ENCODE assay signal across 13 cellular contexts in genomic region chr7:127250312-127251047, GRCh38. TPM values are rescaled to one million over a fixed set of nuclear protein-coding genes. Genes with fewer than 3 reads are reported as not detected.
A peak's percentile ranks its signal among the peaks of the same experiment; 100 is the strongest.
DNase-seq lines count a peak whose midpoint lies in the region; TF ChIP-seq lines count a peak whose summit lies in the region.
"Had no signal": no experiment of that assay in that cellular context is flagged by ENCODE, and none has a peak within 500 bp of the region (broad histone marks: within the 10 kb centered on the region; RNA-seq: fewer than 3 reads in every experiment).

No MANE protein-coding gene starts in this region.

- H3K9me3 Mint-ChIP-seq in activated naive CD8-positive, alpha-beta T cell (ENCODE audit: low read depth), result no peaks in the 10 kb centered on the region
- H3K9me3 Mint-ChIP-seq in activated naive CD8-positive, alpha-beta T cell treated with anti-CD3 and anti-CD28 coated beads for 36 hours, result no peaks in the 10 kb centered on the region
- H3K9me3 Mint-ChIP-seq in T-helper 2 cell treated with Interferon-gamma antibody and Interleukin-4, amounts not matched to agents 5 μg/mL and 100 μg/mL, for 36 hours, result no peaks in the 10 kb centered on the region
- H3K9me3 Mint-ChIP-seq: activated CD4-positive, alpha-beta memory T cell treated with anti-CD3 and anti-CD28 coated beads, Interleukin-2, amount 10 ng/mL, durations not matched to agents 7 days and 5 days had no signal

- no peaks in the 10 kb centered on the region for H3K9me3 ChIP-seq in suprapubic skin
- H3K9me3 ChIP-seq: adrenal gland, upper lobe of right lung had no signal

- peaks cover 24% of the 10 kb centered on the region for H3K4me1 ChIP-seq in suprapubic skin

- DNase-seq in activated naive CD8-positive, alpha-beta T cell treated with anti-CD3 and anti-CD28 coated beads for 36 hours, result no peak
- DNase-seq in SK-MEL-5 (ENCODE audit: low read depth, low spot score) (peak; percentile 14), fibroblast of the aortic adventitia (ENCODE audit: low read depth) (peak; percentile 0), suprapubic skin (ENCODE audit: low spot score in 2 of 2) (no peak), T-helper 2 cell (no peak)
- DNase-seq in T-helper 2 cell treated with Interferon-gamma antibody and Interleukin-4, amounts not matched to agents 5 μg/mL and 100 μg/mL, for 36 hours (ENCODE audit: low spot score), result no peak
- DNase-seq in stimulated activated CD8-positive, alpha-beta memory T cell treated with anti-CD3 and anti-CD28 coated beads, Interleukin-4, amount 100 ng/mL, for 48 hours, result no peak
- DNase-seq: activated CD4-positive, alpha-beta memory T cell treated with anti-CD3 and anti-CD28 coated beads, Interleukin-2, amount 10 ng/mL, durations not matched to agents 7 days and 5 days; adrenal gland; erythroblast; NCI-H226; upper lobe of right lung had no signal

- no peaks in the 10 kb centered on the region for H3K36me3 ChIP-seq in suprapubic skin
- H3K36me3 ChIP-seq: adrenal gland, upper lobe of right lung had no signal

- H3K4me3 Mint-ChIP-seq in activated naive CD8-positive, alpha-beta T cell, result peak overlapping the region; percentile 8
- no peak overlapping the region for H3K4me3 Mint-ChIP-seq in activated naive CD8-positive, alpha-beta T cell treated with anti-CD3 and anti-CD28 coated beads for 36 hours
- H3K4me3 Mint-ChIP-seq in T-helper 2 cell treated with Interferon-gamma antibody and Interleukin-4, amounts not matched to agents 5 μg/mL and 100 μg/mL, for 36 hours, result no peak overlapping the region
- H3K4me3 Mint-ChIP-seq: activated CD4-positive, alpha-beta memory T cell treated with anti-CD3 and anti-CD28 coated beads, Interleukin-2, amount 10 ng/mL, durations not matched to agents 7 days and 5 days had no signal

- TF ChIP-seq CTCF in fibroblast of the aortic adventitia (IDR thresholded peaks at IDR 0.05; ENCODE audit: insufficient read depth, low read length) (no peak), suprapubic skin (IDR thresholded peaks at IDR 0.05) (no peak)

- H3K27ac Mint-ChIP-seq in activated naive CD8-positive, alpha-beta T cell, result no peak overlapping the region
- H3K27ac Mint-ChIP-seq in activated naive CD8-positive, alpha-beta T cell treated with anti-CD3 and anti-CD28 coated beads for 36 hours, result no peak overlapping the region
- H3K27ac Mint-ChIP-seq in T-helper 2 cell treated with Interferon-gamma antibody and Interleukin-4, amounts not matched to agents 5 μg/mL and 100 μg/mL, for 36 hours, result no peak overlapping the region
- H3K27ac Mint-ChIP-seq: activated CD4-positive, alpha-beta memory T cell treated with anti-CD3 and anti-CD28 coated beads, Interleukin-2, amount 10 ng/mL, durations not matched to agents 7 days and 5 days had no signal

- H3K27me3 ChIP-seq in suprapubic skin, result peaks cover 62% of the 10 kb centered on the region

- WGBS in suprapubic skin, result 17% methylated on average over 13 of the region's 13 CpGs

- H3K27me3 Mint-ChIP-seq in activated naive CD8-positive, alpha-beta T cell, result peaks cover 34% of the 10 kb centered on the region
- H3K27me3 Mint-ChIP-seq in activated naive CD8-positive, alpha-beta T cell treated with anti-CD3 and anti-CD28 coated beads for 36 hours, result peaks cover 84% of the 10 kb centered on the region
- peaks cover 80% of the 10 kb centered on the region for H3K27me3 Mint-ChIP-seq in T-helper 2 cell treated with Interferon-gamma antibody and Interleukin-4, amounts not matched to agents 5 μg/mL and 100 μg/mL, for 36 hours (ENCODE audit: low read depth)

- H3K4me1 Mint-ChIP-seq in activated naive CD8-positive, alpha-beta T cell (ENCODE audit: low read depth), result peaks cover 17% of the 10 kb centered on the region
- peaks cover 13% of the 10 kb centered on the region for H3K4me1 Mint-ChIP-seq in activated naive CD8-positive, alpha-beta T cell treated with anti-CD3 and anti-CD28 coated beads for 36 hours
- H3K4me1 Mint-ChIP-seq in T-helper 2 cell treated with Interferon-gamma antibody and Interleukin-4, amounts not matched to agents 5 μg/mL and 100 μg/mL, for 36 hours (ENCODE audit: low read depth), result peaks cover 9% of the 10 kb centered on the region

- no peak overlapping the region for H3K27ac ChIP-seq in suprapubic skin
- H3K27ac ChIP-seq: adrenal gland, upper lobe of right lung had no signal

- H3K4me3 ChIP-seq in fibroblast of the aortic adventitia (ENCODE audit: low read depth, low read length) (no peak overlapping the region), suprapubic skin (peak overlapping the region; percentile 73)
- H3K4me3 ChIP-seq: upper lobe of right lung had no signal

- in situ Hi-C loops in SK-MEL-5 (cut with HindIII; ENCODE audit: low pct_unique_long_range_greater_than_20kb, low sequenced_read_pairs), result no loop called here

- no peaks in the 10 kb centered on the region for H3K36me3 Mint-ChIP-seq in activated naive CD8-positive, alpha-beta T cell
- H3K36me3 Mint-ChIP-seq in activated naive CD8-positive, alpha-beta T cell treated with anti-CD3 and anti-CD28 coated beads for 36 hours, result no peaks in the 10 kb centered on the region
- H3K36me3 Mint-ChIP-seq in T-helper 2 cell treated with Interferon-gamma antibody and Interleukin-4, amounts not matched to agents 5 μg/mL and 100 μg/mL, for 36 hours (ENCODE audit: low read depth), result no peaks in the 10 kb centered on the region

- no peak for TF ChIP-seq EP300 in suprapubic skin (IDR thresholded peaks at IDR 0.05)

- TF ChIP-seq POLR2A in suprapubic skin (IDR thresholded peaks at IDR 0.05), result no peak

RNA-seq across cellular contexts. Expression of gene GRM8, which starts 2.3 kb away (rescaled TPM):
- total RNA-seq in activated naive CD8-positive, alpha-beta T cell treated with anti-CD3 and anti-CD28 coated beads for 36 hours, result not detected
- total RNA-seq in SK-MEL-5 (2014; rRNA removed; shearing (Covaris generic)), result not detected in 2 replicates
- 0.01 and 0.13 TPM in 2 replicates for polyA plus RNA-seq in SK-MEL-5 (2015; cell fraction: cytosol; rRNA removed)
- not detected in 2 replicates for polyA plus RNA-seq in SK-MEL-5 (2015; cell fraction: nucleus; rRNA removed)
- 0.36 TPM in 1 of 2 replicates, not detected in the other for total RNA-seq in fibroblast of the aortic adventitia (ENCODE audit: low replicate concordance)
- not detected for total RNA-seq in suprapubic skin
- total RNA-seq: activated CD4-positive, alpha-beta memory T cell treated with anti-CD3 and anti-CD28 coated beads, Interleukin-2, amount 10 ng/mL, durations not matched to agents 7 days and 5 days; upper lobe of right lung had no signal

Comparison
In these comparisons a context has a peak if more than half of its experiments do, and no peak if none do; other contexts are left out.
1. DNase-seq: peak in SK-MEL-5 (single experiment) and fibroblast of the aortic adventitia (single experiment); none in activated naive CD8-positive, alpha-beta T cell treated with anti-CD3 and anti-CD28 coated beads for 36 hours (single experiment), suprapubic skin (0 of 2), T-helper 2 cell treated with Interferon-gamma antibody and Interleukin-4, amounts not matched to agents 5 μg/mL and 100 μg/mL, for 36 hours (single experiment), T-helper 2 cell (0 of 5) and stimulated activated CD8-positive, alpha-beta memory T cell treated with anti-CD3 and anti-CD28 coated beads, Interleukin-4, amount 100 ng/mL, for 48 hours (single experiment).